ENCODE assay signal across 1 cellular context in genomic region chr17:3556905-3557767, GRCh38.
TF ChIP-seq lines count a peak whose summit lies in the region.

No MANE protein-coding gene starts in this region.

TF ChIP-seq in HCT116, 20 proteins besides CTCF, POLR2A, EP300 and RAD21 (continued from another document):
- TF ChIP-seq REST (IDR thresholded peaks at IDR 0.05; ENCODE audit: low read depth) (no peak), ZFX (IDR thresholded peaks at IDR 0.05) (no peak), ZNF274 (IDR thresholded peaks at IDR 0.05; ENCODE audit: low read depth, low read length) (no peak), MAX (IDR thresholded peaks at IDR 0.05) (no peak), SRF (IDR thresholded peaks at IDR 0.05; ENCODE audit: low read depth) (no peak), ELF1 (IDR thresholded peaks at IDR 0.05; ENCODE audit: borderline replicate concordance, low read depth) (no peak), TCF7L2 (IDR thresholded peaks at IDR 0.05; ENCODE audit: borderline replicate concordance, extremely low read depth, insufficient read depth, insufficient read length) (no peak), EZH2 (IDR thresholded peaks at IDR 0.05) (no peak), EGR1 (IDR thresholded peaks at IDR 0.05; ENCODE audit: low read depth) (no peak), YY1 (IDR thresholded peaks at IDR 0.05; ENCODE audit: extremely low read depth, insufficient replicate concordance, low read depth, low read length) (no peak)
TF ChIP-seq in HCT116: peak in this region for 0.
